ENCODE assay signal across 37 cellular contexts in genomic region chr19:10525636-10526035, GRCh38. TPM values are rescaled to one million over a fixed set of nuclear protein-coding genes. Genes with fewer than 3 reads are reported as not detected.
"Had no signal": no experiment of that assay in that cellular context is flagged by ENCODE, and none has a peak within 500 bp of the region (broad histone marks: within the 10 kb centered on the region; RNA-seq: fewer than 3 reads in every experiment).

No MANE protein-coding gene starts in this region.

- H3K27me3 Mint-ChIP-seq: activated naive CD4-positive, alpha-beta T cell treated with anti-CD3 and anti-CD28 coated beads, Interleukin-2, amount 50 U/mL, for 24 hours; activated naive CD8-positive, alpha-beta T cell; activated T-cell treated with anti-CD3 and anti-CD28 coated beads, Interleukin-2, amount 50 U/mL, for 24 hours; central memory CD8-positive, alpha-beta T cell had no signal

- H3K9me3 Mint-ChIP-seq: activated naive CD4-positive, alpha-beta T cell treated with anti-CD3 and anti-CD28 coated beads for 36 hours; activated naive CD4-positive, alpha-beta T cell treated with anti-CD3 and anti-CD28 coated beads, Interleukin-2, amount 10 ng/mL, durations not matched to agents 7 days and 5 days; activated naive CD4-positive, alpha-beta T cell treated with anti-CD3 and anti-CD28 coated beads, Interleukin-2, amount 50 U/mL, for 24 hours; activated naive CD4-positive, alpha-beta T cell treated with anti-CD3 and anti-CD28 coated beads, Interleukin-2, amount 50 U/mL, for 72 hours; activated naive CD8-positive, alpha-beta T cell treated with anti-CD3 and anti-CD28 coated beads for 36 hours; activated naive CD8-positive, alpha-beta T cell treated with anti-CD3 and anti-CD28 coated beads, Interleukin-2, amount 10 ng/mL, durations not matched to agents 7 days and 5 days; activated naive CD8-positive, alpha-beta T cell treated with anti-CD3 and anti-CD28 coated beads, Interleukin-2, amount 50 U/mL, for 24 hours; activated T-cell treated with anti-CD3 and anti-CD28 coated beads, Interleukin-2, amount 50 U/mL, for 24 hours; activated T-cell treated with anti-CD3 and anti-CD28 coated beads, Interleukin-2, amount 50 U/mL, for 4 hours; activated T-cell treated with anti-CD3 and anti-CD28 coated beads, Interleukin-2, amount 50 U/mL, for 72 hours; activated T-helper 1 cell treated with anti-CD3 and anti-CD28 coated beads, Interleukin-12 subunit alpha, Interleukin-12 subunit beta, Interleukin-2, Interleukin-4 antibody, amounts not matched to agents 30 ng/mL and 10 ng/mL and 1 ng/mL, durations not matched to agents 14 hours and 24 hours and 36 hours; activated T-helper 17 cell treated with anti-CD3 and anti-CD28 coated beads, Interleukin-2, amount 50 U/mL, for 72 hours; activated T-helper 2 cell treated with anti-CD3 and anti-CD28 coated beads, Interferon-gamma antibody, Interleukin-2, Interleukin-4, amounts not matched to agents 10 μg/mL and 5 μg/mL and 100 μg/mL, durations not matched to agents 14 hours and 24 hours and 36 hours; brain; central memory CD8-positive, alpha-beta T cell had no signal

- ATAC-seq: activated naive CD4-positive, alpha-beta T cell treated with anti-CD3 and anti-CD28 coated beads, Interleukin-2, amount 50 U/mL, for 72 hours; activated naive CD8-positive, alpha-beta T cell treated with anti-CD3 and anti-CD28 coated beads, Interleukin-2, amount 50 U/mL, for 24 hours; activated T-cell treated with anti-CD3 and anti-CD28 coated beads, Interleukin-2, amount 50 U/mL, for 4 hours; activated T-cell treated with anti-CD3 and anti-CD28 coated beads, Interleukin-2, amount 50 U/mL, for 72 hours; activated T-helper 17 cell treated with anti-CD3 and anti-CD28 coated beads, Interleukin-2, amount 50 U/mL, for 72 hours; body of pancreas had no signal

- H3K4me1 Mint-ChIP-seq: activated naive CD4-positive, alpha-beta T cell treated with anti-CD3 and anti-CD28 coated beads, Interleukin-2, amount 10 ng/mL, durations not matched to agents 7 days and 5 days; activated naive CD4-positive, alpha-beta T cell treated with anti-CD3 and anti-CD28 coated beads, Interleukin-2, amount 50 U/mL, for 24 hours; activated naive CD8-positive, alpha-beta T cell treated with anti-CD3 and anti-CD28 coated beads for 36 hours; activated naive CD8-positive, alpha-beta T cell treated with anti-CD3 and anti-CD28 coated beads, Interleukin-2, amount 10 ng/mL, durations not matched to agents 7 days and 5 days; activated naive CD8-positive, alpha-beta T cell treated with anti-CD3 and anti-CD28 coated beads, Interleukin-2, amount 50 U/mL, for 24 hours; activated T-helper 17 cell treated with anti-CD3 and anti-CD28 coated beads, Interleukin-2, amount 50 U/mL, for 72 hours; brain had no signal

- H3K27ac Mint-ChIP-seq: activated naive CD4-positive, alpha-beta T cell treated with anti-CD3 and anti-CD28 coated beads for 36 hours; activated naive CD4-positive, alpha-beta T cell treated with anti-CD3 and anti-CD28 coated beads, Interleukin-2, amount 10 ng/mL, durations not matched to agents 7 days and 5 days; activated naive CD4-positive, alpha-beta T cell treated with anti-CD3 and anti-CD28 coated beads, Interleukin-2, amount 50 U/mL, for 24 hours; activated naive CD4-positive, alpha-beta T cell treated with anti-CD3 and anti-CD28 coated beads, Interleukin-2, amount 50 U/mL, for 72 hours; activated naive CD8-positive, alpha-beta T cell; activated naive CD8-positive, alpha-beta T cell treated with anti-CD3 and anti-CD28 coated beads for 36 hours; activated naive CD8-positive, alpha-beta T cell treated with anti-CD3 and anti-CD28 coated beads, Interleukin-2, amount 10 ng/mL, durations not matched to agents 7 days and 5 days; activated naive CD8-positive, alpha-beta T cell treated with anti-CD3 and anti-CD28 coated beads, Interleukin-2, amount 50 U/mL, for 24 hours; activated T-cell treated with anti-CD3 and anti-CD28 coated beads, Interleukin-2, amount 50 U/mL, for 24 hours; activated T-cell treated with anti-CD3 and anti-CD28 coated beads, Interleukin-2, amount 50 U/mL, for 72 hours; activated T-helper 1 cell treated with anti-CD3 and anti-CD28 coated beads, Interleukin-12 subunit alpha, Interleukin-12 subunit beta, Interleukin-2, Interleukin-4 antibody, amounts not matched to agents 30 ng/mL and 10 ng/mL and 1 ng/mL, durations not matched to agents 14 hours and 24 hours and 36 hours; activated T-helper 17 cell treated with anti-CD3 and anti-CD28 coated beads, Interleukin-2, amount 50 U/mL, for 72 hours; activated T-helper 2 cell treated with anti-CD3 and anti-CD28 coated beads, Interferon-gamma antibody, Interleukin-2, Interleukin-4, amounts not matched to agents 10 μg/mL and 5 μg/mL and 100 μg/mL, durations not matched to agents 14 hours and 24 hours and 36 hours; brain had no signal

- H3K4me3 Mint-ChIP-seq: activated naive CD4-positive, alpha-beta T cell treated with anti-CD3 and anti-CD28 coated beads for 36 hours; activated naive CD4-positive, alpha-beta T cell treated with anti-CD3 and anti-CD28 coated beads, Interleukin-2, amount 10 ng/mL, durations not matched to agents 7 days and 5 days; activated naive CD4-positive, alpha-beta T cell treated with anti-CD3 and anti-CD28 coated beads, Interleukin-2, amount 50 U/mL, for 24 hours; activated naive CD8-positive, alpha-beta T cell; activated naive CD8-positive, alpha-beta T cell treated with anti-CD3 and anti-CD28 coated beads for 36 hours; activated naive CD8-positive, alpha-beta T cell treated with anti-CD3 and anti-CD28 coated beads, Interleukin-2, amount 10 ng/mL, durations not matched to agents 7 days and 5 days; activated naive CD8-positive, alpha-beta T cell treated with anti-CD3 and anti-CD28 coated beads, Interleukin-2, amount 50 U/mL, for 24 hours; activated T-cell treated with anti-CD3 and anti-CD28 coated beads, Interleukin-2, amount 50 U/mL, for 24 hours; activated T-cell treated with anti-CD3 and anti-CD28 coated beads, Interleukin-2, amount 50 U/mL, for 4 hours; activated T-cell treated with anti-CD3 and anti-CD28 coated beads, Interleukin-2, amount 50 U/mL, for 72 hours; activated T-helper 1 cell treated with anti-CD3 and anti-CD28 coated beads, Interleukin-12 subunit alpha, Interleukin-12 subunit beta, Interleukin-2, Interleukin-4 antibody, amounts not matched to agents 30 ng/mL and 10 ng/mL and 1 ng/mL, durations not matched to agents 14 hours and 24 hours and 36 hours; activated T-helper 17 cell treated with anti-CD3 and anti-CD28 coated beads, Interleukin-2, amount 50 U/mL, for 72 hours; brain; central memory CD8-positive, alpha-beta T cell had no signal

- DNase-seq: activated effector memory CD4-positive, alpha-beta T cell treated with anti-CD3 and anti-CD28 coated beads, Interleukin-2, amount 50 U/mL, for 16 hours; activated effector memory CD4-positive, alpha-beta T cell treated with Interleukin-2 at 50 U/mL for 16 hours; activated gamma-delta T cell; activated gamma-delta T cell treated with Interleukin-2 at 50 U/mL for 16 hours; activated naive CD4-positive, alpha-beta T cell; activated naive CD4-positive, alpha-beta T cell treated with anti-CD3 and anti-CD28 coated beads for 36 hours; activated naive CD4-positive, alpha-beta T cell treated with anti-CD3 and anti-CD28 coated beads, Interleukin-2, amount 10 ng/mL, durations not matched to agents 7 days and 5 days; activated naive CD4-positive, alpha-beta T cell treated with anti-CD3 and anti-CD28 coated beads, Interleukin-2, amount 50 U/mL, for 16 hours; activated naive CD4-positive, alpha-beta T cell treated with Interleukin-2 at 50 U/mL for 16 hours; activated naive CD8-positive, alpha-beta T cell treated with anti-CD3 and anti-CD28 coated beads for 36 hours; activated naive CD8-positive, alpha-beta T cell treated with anti-CD3 and anti-CD28 coated beads, Interleukin-2, amount 10 ng/mL, durations not matched to agents 7 days and 5 days; activated naive CD8-positive, alpha-beta T cell treated with anti-CD3 and anti-CD28 coated beads, Interleukin-2, amount 50 U/mL, for 24 hours; activated T-cell treated with anti-CD3 and anti-CD28 coated beads, Interleukin-2, amount 50 U/mL, for 1 hour; activated T-cell treated with anti-CD3 and anti-CD28 coated beads, Interleukin-2, amount 50 U/mL, for 24 hours; activated T-cell treated with anti-CD3 and anti-CD28 coated beads, Interleukin-2, amount 50 U/mL, for 4 hours; activated T-cell treated with anti-CD3 and anti-CD28 coated beads, Interleukin-2, amount 50 U/mL, for 48 hours; activated T-cell treated with anti-CD3 and anti-CD28 coated beads, Interleukin-2, amount 50 U/mL, for 72 hours; adrenal gland; amniotic stem cell; amygdala; anterior cingulate cortex; aorta; body of pancreas; brain microvascular endothelial cell; caudate nucleus; central memory CD4-positive, alpha-beta T cell; cerebellar nuclear complex had no signal

- FAIRE-seq: astrocyte, bronchial epithelial cell had no signal

- H3K36me3 Mint-ChIP-seq: activated naive CD4-positive, alpha-beta T cell treated with anti-CD3 and anti-CD28 coated beads, Interleukin-2, amount 10 ng/mL, durations not matched to agents 7 days and 5 days; activated naive CD4-positive, alpha-beta T cell treated with anti-CD3 and anti-CD28 coated beads, Interleukin-2, amount 50 U/mL, for 24 hours; activated naive CD4-positive, alpha-beta T cell treated with anti-CD3 and anti-CD28 coated beads, Interleukin-2, amount 50 U/mL, for 72 hours; activated naive CD8-positive, alpha-beta T cell; activated naive CD8-positive, alpha-beta T cell treated with anti-CD3 and anti-CD28 coated beads for 36 hours; activated naive CD8-positive, alpha-beta T cell treated with anti-CD3 and anti-CD28 coated beads, Interleukin-2, amount 10 ng/mL, durations not matched to agents 7 days and 5 days; brain had no signal

RNA-seq across cellular contexts. Expression of gene S1PR5, which starts 8.4 kb away (rescaled TPM):
- total RNA-seq: activated naive CD4-positive, alpha-beta T cell treated with anti-CD3 and anti-CD28 coated beads for 36 hours; activated naive CD8-positive, alpha-beta T cell treated with anti-CD3 and anti-CD28 coated beads for 36 hours; activated T-helper 1 cell treated with anti-CD3 and anti-CD28 coated beads, Interleukin-12 subunit alpha, Interleukin-12 subunit beta, Interleukin-2, Interleukin-4 antibody, amounts not matched to agents 30 ng/mL and 10 ng/mL and 1 ng/mL, durations not matched to agents 14 hours and 24 hours and 36 hours had no signal
